3 cellular contexts compared by ENCODE assay signal in genomic region chr7:131385039-131385605, GRCh38.
TF ChIP-seq lines count a peak whose summit lies in the region.

No MANE protein-coding gene starts in this region.

TF ChIP-seq in SK-N-SH treated with all-trans-retinoic acid at 6 μM for 48 hours, 23 proteins besides CTCF, POLR2A, EP300 and RAD21:
- TF ChIP-seq, protein P1, sequence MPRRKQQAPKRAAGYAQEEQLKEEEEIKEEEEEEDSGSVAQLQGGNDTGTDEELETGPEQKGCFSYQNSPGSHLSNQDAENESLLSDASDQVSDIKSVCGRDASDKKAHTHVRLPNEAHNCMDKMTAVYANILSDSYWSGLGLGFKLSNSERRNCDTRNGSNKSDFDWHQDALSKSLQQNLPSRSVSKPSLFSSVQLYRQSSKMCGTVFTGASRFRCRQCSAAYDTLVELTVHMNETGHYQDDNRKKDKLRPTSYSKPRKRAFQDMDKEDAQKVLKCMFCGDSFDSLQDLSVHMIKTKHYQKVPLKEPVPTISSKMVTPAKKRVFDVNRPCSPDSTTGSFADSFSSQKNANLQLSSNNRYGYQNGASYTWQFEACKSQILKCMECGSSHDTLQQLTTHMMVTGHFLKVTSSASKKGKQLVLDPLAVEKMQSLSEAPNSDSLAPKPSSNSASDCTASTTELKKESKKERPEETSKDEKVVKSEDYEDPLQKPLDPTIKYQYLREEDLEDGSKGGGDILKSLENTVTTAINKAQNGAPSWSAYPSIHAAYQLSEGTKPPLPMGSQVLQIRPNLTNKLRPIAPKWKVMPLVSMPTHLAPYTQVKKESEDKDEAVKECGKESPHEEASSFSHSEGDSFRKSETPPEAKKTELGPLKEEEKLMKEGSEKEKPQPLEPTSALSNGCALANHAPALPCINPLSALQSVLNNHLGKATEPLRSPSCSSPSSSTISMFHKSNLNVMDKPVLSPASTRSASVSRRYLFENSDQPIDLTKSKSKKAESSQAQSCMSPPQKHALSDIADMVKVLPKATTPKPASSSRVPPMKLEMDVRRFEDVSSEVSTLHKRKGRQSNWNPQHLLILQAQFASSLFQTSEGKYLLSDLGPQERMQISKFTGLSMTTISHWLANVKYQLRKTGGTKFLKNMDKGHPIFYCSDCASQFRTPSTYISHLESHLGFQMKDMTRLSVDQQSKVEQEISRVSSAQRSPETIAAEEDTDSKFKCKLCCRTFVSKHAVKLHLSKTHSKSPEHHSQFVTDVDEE (CRISPR knock-in tag; IDR thresholded peaks at IDR 0.05), result no peak
- TF ChIP-seq, protein P2, sequence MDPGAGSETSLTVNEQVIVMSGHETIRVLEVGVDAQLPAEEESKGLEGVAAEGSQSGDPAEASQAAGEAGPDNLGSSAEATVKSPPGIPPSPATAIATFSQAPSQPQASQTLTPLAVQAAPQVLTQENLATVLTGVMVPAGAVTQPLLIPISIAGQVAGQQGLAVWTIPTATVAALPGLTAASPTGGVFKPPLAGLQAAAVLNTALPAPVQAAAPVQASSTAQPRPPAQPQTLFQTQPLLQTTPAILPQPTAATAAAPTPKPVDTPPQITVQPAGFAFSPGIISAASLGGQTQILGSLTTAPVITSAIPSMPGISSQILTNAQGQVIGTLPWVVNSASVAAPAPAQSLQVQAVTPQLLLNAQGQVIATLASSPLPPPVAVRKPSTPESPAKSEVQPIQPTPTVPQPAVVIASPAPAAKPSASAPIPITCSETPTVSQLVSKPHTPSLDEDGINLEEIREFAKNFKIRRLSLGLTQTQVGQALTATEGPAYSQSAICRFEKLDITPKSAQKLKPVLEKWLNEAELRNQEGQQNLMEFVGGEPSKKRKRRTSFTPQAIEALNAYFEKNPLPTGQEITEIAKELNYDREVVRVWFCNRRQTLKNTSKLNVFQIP (CRISPR knock-in tag; IDR thresholded peaks at IDR 0.05; ENCODE audit: borderline replicate concordance, low read depth), result no peak
- no peak for TF ChIP-seq ZNF565 (CRISPR knock-in tag; conservative IDR thresholded peaks at IDR 0.05; ENCODE audit: low read depth)
- no peak for TF ChIP-seq ZNF70 (CRISPR knock-in tag; IDR thresholded peaks at IDR 0.05)
- no peak for TF ChIP-seq TOX (CRISPR knock-in tag; IDR thresholded peaks at IDR 0.05; ENCODE audit: borderline replicate concordance)
- TF ChIP-seq OSR1 (CRISPR knock-in tag; IDR thresholded peaks at IDR 0.05), result no peak
- TF ChIP-seq ESRRG (CRISPR knock-in tag; IDR thresholded peaks at IDR 0.05), result no peak
- TF ChIP-seq, protein P3, sequence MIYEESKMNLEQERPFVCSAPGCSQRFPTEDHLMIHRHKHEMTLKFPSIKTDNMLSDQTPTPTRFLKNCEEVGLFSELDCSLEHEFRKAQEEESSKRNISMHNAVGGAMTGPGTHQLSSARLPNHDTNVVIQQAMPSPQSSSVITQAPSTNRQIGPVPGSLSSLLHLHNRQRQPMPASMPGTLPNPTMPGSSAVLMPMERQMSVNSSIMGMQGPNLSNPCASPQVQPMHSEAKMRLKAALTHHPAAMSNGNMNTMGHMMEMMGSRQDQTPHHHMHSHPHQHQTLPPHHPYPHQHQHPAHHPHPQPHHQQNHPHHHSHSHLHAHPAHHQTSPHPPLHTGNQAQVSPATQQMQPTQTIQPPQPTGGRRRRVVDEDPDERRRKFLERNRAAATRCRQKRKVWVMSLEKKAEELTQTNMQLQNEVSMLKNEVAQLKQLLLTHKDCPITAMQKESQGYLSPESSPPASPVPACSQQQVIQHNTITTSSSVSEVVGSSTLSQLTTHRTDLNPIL (CRISPR knock-in tag; IDR thresholded peaks at IDR 0.05; ENCODE audit: low read depth), result no peak
- no peak for TF ChIP-seq ZFP30 (CRISPR knock-in tag; IDR thresholded peaks at IDR 0.05)

TF ChIP-seq in SK-N-SH, 30 proteins besides CTCF, POLR2A, EP300 and RAD21:
- TF ChIP-seq CHD2 (IDR thresholded peaks at IDR 0.05; ENCODE audit: low read length, partially characterized antibody) (no peak), IRF3 (IDR thresholded peaks at IDR 0.05; ENCODE audit: low read depth, low read length) (no peak), YY1 (IDR thresholded peaks at IDR 0.05; ENCODE audit: low read depth) (no peak), POLR2AphosphoS5 (IDR thresholded peaks at IDR 0.05; ENCODE audit: low read depth, low read length) (no peak), FOXJ3 (CRISPR knock-in tag; IDR thresholded peaks at IDR 0.05) (no peak), NFIC (IDR thresholded peaks at IDR 0.05; ENCODE audit: borderline replicate concordance) (no peak), TCF12 (IDR thresholded peaks at IDR 0.05) (no peak), RXRA (IDR thresholded peaks at IDR 0.05; ENCODE audit: borderline replicate concordance, low read depth) (no peak), USF1 (IDR thresholded peaks at IDR 0.05; ENCODE audit: borderline replicate concordance, low read depth) (no peak), RCOR1 (IDR thresholded peaks at IDR 0.05; ENCODE audit: low read length) (no peak), ZBTB33 (IDR thresholded peaks at IDR 0.05; ENCODE audit: borderline replicate concordance, low read depth) (no peak), MEF2A (IDR thresholded peaks at IDR 0.05; ENCODE audit: borderline replicate concordance, low read depth) (no peak), EZH2phosphoT487 (IDR thresholded peaks at IDR 0.05; ENCODE audit: borderline replicate concordance, low read depth) (no peak), TEAD4 (IDR thresholded peaks at IDR 0.05; ENCODE audit: borderline replicate concordance, insufficient read depth) (no peak), RFX5 (IDR thresholded peaks at IDR 0.05; ENCODE audit: low read length) (no peak), SMC3 (IDR thresholded peaks at IDR 0.05; ENCODE audit: low read depth, low read length) (no peak), SIN3A (IDR thresholded peaks at IDR 0.05; ENCODE audit: borderline replicate concordance, low read depth, low read length) (no peak), JUND (IDR thresholded peaks at IDR 0.05) (no peak), NRF1 (IDR thresholded peaks at IDR 0.05; ENCODE audit: low read depth, low read length) (no peak)
- TF ChIP-seq, protein P4, sequence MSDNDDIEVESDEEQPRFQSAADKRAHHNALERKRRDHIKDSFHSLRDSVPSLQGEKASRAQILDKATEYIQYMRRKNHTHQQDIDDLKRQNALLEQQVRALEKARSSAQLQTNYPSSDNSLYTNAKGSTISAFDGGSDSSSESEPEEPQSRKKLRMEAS (IDR thresholded peaks at IDR 0.05; ENCODE audit: low read depth), result no peak

TF ChIP-seq in K562, 482 proteins besides CTCF, POLR2A, EP300 and RAD21:
- TF ChIP-seq ZNF311 (CRISPR knock-in tag; IDR thresholded peaks at IDR 0.05) (no peak), HLTF (IDR thresholded peaks at IDR 0.05) (no peak), PHF20 (IDR thresholded peaks at IDR 0.05; ENCODE audit: partially characterized antibody) (no peak), ZNF134 (CRISPR knock-in tag; conservative IDR thresholded peaks at IDR 0.05) (0 out of 2 replicates have a peak, but pooled peaks have one; percentile 41), SRSF1 (IDR thresholded peaks at IDR 0.05; ENCODE audit: low read depth, low read length) (no peak), SREBF2 (CRISPR knock-in tag; IDR thresholded peaks at IDR 0.05) (no peak), MBD2 (IDR thresholded peaks at IDR 0.05; ENCODE audit: borderline replicate concordance, low read depth) (no peak), GATA2 (CRISPR knock-in tag; IDR thresholded peaks at IDR 0.05) (0 out of 2 replicates have a peak, but pooled peaks have one; percentile 19)
- TF ChIP-seq, protein P5, sequence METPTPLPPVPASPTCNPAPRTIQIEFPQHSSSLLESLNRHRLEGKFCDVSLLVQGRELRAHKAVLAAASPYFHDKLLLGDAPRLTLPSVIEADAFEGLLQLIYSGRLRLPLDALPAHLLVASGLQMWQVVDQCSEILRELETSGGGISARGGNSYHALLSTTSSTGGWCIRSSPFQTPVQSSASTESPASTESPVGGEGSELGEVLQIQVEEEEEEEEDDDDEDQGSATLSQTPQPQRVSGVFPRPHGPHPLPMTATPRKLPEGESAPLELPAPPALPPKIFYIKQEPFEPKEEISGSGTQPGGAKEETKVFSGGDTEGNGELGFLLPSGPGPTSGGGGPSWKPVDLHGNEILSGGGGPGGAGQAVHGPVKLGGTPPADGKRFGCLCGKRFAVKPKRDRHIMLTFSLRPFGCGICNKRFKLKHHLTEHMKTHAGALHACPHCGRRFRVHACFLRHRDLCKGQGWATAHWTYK (CRISPR knock-in tag; IDR thresholded peaks at IDR 0.05), result no peak
